ENCODE assay signal across 14 cellular contexts in genomic region chr7:111080495-111081105, GRCh38. TPM values are rescaled to one million over a fixed set of nuclear protein-coding genes. Genes with fewer than 3 reads are reported as not detected.
DNase-seq lines count a peak whose midpoint lies in the region; ATAC-seq and TF ChIP-seq lines count a peak whose summit lies in the region.
"Had no signal": no experiment of that assay in that cellular context is flagged by ENCODE, and none has a peak within 500 bp of the region (broad histone marks: within the 10 kb centered on the region; RNA-seq: fewer than 3 reads in every experiment).

No MANE protein-coding gene starts in this region.

- no peak for DNase-seq in activated T-helper 1 cell treated with anti-CD3 and anti-CD28 coated beads, Interleukin-12 subunit alpha, Interleukin-12 subunit beta, Interleukin-2, Interleukin-4 antibody, amounts not matched to agents 30 ng/mL and 10 ng/mL and 1 ng/mL, durations not matched to agents 14 hours and 24 hours and 36 hours (ENCODE audit: low spot score)
- no peak for DNase-seq in trophoblast cell
- DNase-seq in type B pancreatic cell (ENCODE audit: extremely low spot score, unreplicated experiment), result no peak
- DNase-seq in left cardiac atrium, result no peak
- DNase-seq: activated CD8-positive, alpha-beta memory T cell treated with anti-CD3 and anti-CD28 coated beads for 24 hours; endodermal cell; stimulated activated CD4-positive, alpha-beta T cell treated with anti-CD3 and anti-CD28 coated beads, Interleukin-4, amount 100 ng/mL, for 4 hours had no signal

- no peaks in the 10 kb centered on the region for H3K36me3 ChIP-seq in trophoblast cell (ENCODE audit: control insufficient read depth in 1 of 2, insufficient read depth in 2 of 2, low read length in 2 of 2)
- H3K36me3 ChIP-seq: BLaER1 treated with 17β-estradiol and CSF1 and Interleukin-3, amounts not matched to agents 10 nM and 100 nM had no signal

- no CpG with 5 or more reads among the region's 1 CpG for WGBS in trophoblast cell (ENCODE audit: extremely low coverage, insufficient coverage, insufficient read length)

- intact Hi-C loops in activated T-helper 1 cell treated with anti-CD3 and anti-CD28 coated beads, Interleukin-12 subunit alpha, Interleukin-12 subunit beta, Interleukin-2, Interleukin-4 antibody, amounts not matched to agents 30 ng/mL and 10 ng/mL and 1 ng/mL, durations not matched to agents 14 hours and 24 hours and 36 hours (cut with micrococcal nuclease), result loop anchor here (5.0 kb wide), 3 partner anchors 173 to 1372 kb away; partner anchors contain the start of genes DOCK4, IFRD1 and ZNF277
- intact Hi-C loops in left cardiac atrium (cut with DNase I), result no loop called here

- H3K4me2 ChIP-seq in trophoblast cell (ENCODE audit: low read length), result no peak overlapping the region
- H3K4me2 ChIP-seq: BLaER1 treated with 17β-estradiol and CSF1 and Interleukin-3, amounts not matched to agents 10 nM and 100 nM had no signal

- H3K27me3 Mint-ChIP-seq in activated T-helper 1 cell treated with anti-CD3 and anti-CD28 coated beads, Interleukin-12 subunit alpha, Interleukin-12 subunit beta, Interleukin-2, Interleukin-4 antibody, amounts not matched to agents 30 ng/mL and 10 ng/mL and 1 ng/mL, durations not matched to agents 14 hours and 24 hours and 36 hours (ENCODE audit: insufficient read depth), result no peaks in the 10 kb centered on the region
- no peaks in the 10 kb centered on the region for H3K27me3 Mint-ChIP-seq in type B pancreatic cell

- ATAC-seq in GM18511 (IDR thresholded peaks at IDR 0.05; ENCODE audit: unreplicated experiment) (peak; percentile 29), GM19467 (IDR thresholded peaks at IDR 0.05; ENCODE audit: unreplicated experiment) (peak; percentile 25), HG03378 (IDR thresholded peaks at IDR 0.05; ENCODE audit: unreplicated experiment) (peak; percentile 30), left cardiac atrium (no peak)

- H3K4me3 ChIP-seq in trophoblast cell (ENCODE audit: low read depth, low read length), result no peak overlapping the region
- H3K4me3 ChIP-seq: BLaER1 treated with 17β-estradiol and CSF1 and Interleukin-3, amounts not matched to agents 10 nM and 100 nM had no signal

- peak overlapping the region; percentile 67 for H3K27ac Mint-ChIP-seq in activated T-helper 1 cell treated with anti-CD3 and anti-CD28 coated beads, Interleukin-12 subunit alpha, Interleukin-12 subunit beta, Interleukin-2, Interleukin-4 antibody, amounts not matched to agents 30 ng/mL and 10 ng/mL and 1 ng/mL, durations not matched to agents 14 hours and 24 hours and 36 hours
- H3K27ac Mint-ChIP-seq in type B pancreatic cell, result no peak overlapping the region
- H3K27ac Mint-ChIP-seq: endodermal cell had no signal

- H2AK5ac ChIP-seq in trophoblast cell (ENCODE audit: low read length), result no peak overlapping the region

- no peak for TF ChIP-seq CTCF in type B pancreatic cell (conservative IDR thresholded peaks at IDR 0.05)

- no peak overlapping the region for H3K23ac ChIP-seq in trophoblast cell (ENCODE audit: low read length)

- H3K79me2 ChIP-seq in trophoblast cell (ENCODE audit: control insufficient read depth, insufficient read depth, low read length, poor library complexity), result no peaks in the 10 kb centered on the region

- peaks cover 11% of the 10 kb centered on the region for H3K9me3 Mint-ChIP-seq in activated T-helper 1 cell treated with anti-CD3 and anti-CD28 coated beads, Interleukin-12 subunit alpha, Interleukin-12 subunit beta, Interleukin-2, Interleukin-4 antibody, amounts not matched to agents 30 ng/mL and 10 ng/mL and 1 ng/mL, durations not matched to agents 14 hours and 24 hours and 36 hours
- no peaks in the 10 kb centered on the region for H3K9me3 Mint-ChIP-seq in type B pancreatic cell
- H3K9me3 Mint-ChIP-seq: endodermal cell; stimulated activated effector memory CD8-positive, alpha-beta T cell treated with anti-CD3 and anti-CD28 coated beads, Interleukin-12 subunit alpha, Interleukin-12 subunit beta, amount 100 ng/mL, for 72 hours had no signal

- no peak overlapping the region for H2AFZ ChIP-seq in trophoblast cell (ENCODE audit: insufficient read depth, low read length, poor library complexity)

- H3K18ac ChIP-seq in trophoblast cell (ENCODE audit: low read length), result no peak overlapping the region

- H3K27ac ChIP-seq in trophoblast cell (ENCODE audit: low read depth, low read length), result no peak overlapping the region
- H3K27ac ChIP-seq: BLaER1 treated with 17β-estradiol and CSF1 and Interleukin-3, amounts not matched to agents 10 nM and 100 nM; RWPE1 had no signal

- no peaks in the 10 kb centered on the region for H3K27me3 ChIP-seq in trophoblast cell (ENCODE audit: insufficient read depth, low read length)
- H3K27me3 ChIP-seq: BLaER1 treated with 17β-estradiol and CSF1 and Interleukin-3, amounts not matched to agents 10 nM and 100 nM had no signal

- H3K4me1 ChIP-seq in trophoblast cell (ENCODE audit: control insufficient read depth in 1 of 2, insufficient read depth in 2 of 2, low read length in 2 of 2), result no peaks in the 10 kb centered on the region

- no peak overlapping the region for H4K12ac ChIP-seq in trophoblast cell (ENCODE audit: low read depth, low read length)

- H4K91ac ChIP-seq in trophoblast cell (ENCODE audit: low read depth, low read length), result no peak overlapping the region

- peaks cover 84% of the 10 kb centered on the region for H3K4me1 Mint-ChIP-seq in activated T-helper 1 cell treated with anti-CD3 and anti-CD28 coated beads, Interleukin-12 subunit alpha, Interleukin-12 subunit beta, Interleukin-2, Interleukin-4 antibody, amounts not matched to agents 30 ng/mL and 10 ng/mL and 1 ng/mL, durations not matched to agents 14 hours and 24 hours and 36 hours (ENCODE audit: low read depth)
- peaks cover 5% of the 10 kb centered on the region for H3K4me1 Mint-ChIP-seq in type B pancreatic cell (ENCODE audit: unreplicated experiment)

- H3K4me3 Mint-ChIP-seq in activated T-helper 1 cell treated with anti-CD3 and anti-CD28 coated beads, Interleukin-12 subunit alpha, Interleukin-12 subunit beta, Interleukin-2, Interleukin-4 antibody, amounts not matched to agents 30 ng/mL and 10 ng/mL and 1 ng/mL, durations not matched to agents 14 hours and 24 hours and 36 hours, result peak overlapping the region; percentile 21
- no peak overlapping the region for H3K4me3 Mint-ChIP-seq in type B pancreatic cell
- H3K4me3 Mint-ChIP-seq: endodermal cell had no signal

- no peak overlapping the region for H2BK5ac ChIP-seq in trophoblast cell (ENCODE audit: low read depth, low read length, poor library complexity)

- H2BK12ac ChIP-seq in trophoblast cell (ENCODE audit: low read length), result no peak overlapping the region

- no peak overlapping the region for H2BK120ac ChIP-seq in trophoblast cell (ENCODE audit: insufficient read depth, low read length, poor library complexity)

- no peaks in the 10 kb centered on the region for H3K9me3 ChIP-seq in trophoblast cell (ENCODE audit: insufficient read depth, low read depth, low read length)

- H3K36me3 Mint-ChIP-seq in activated T-helper 1 cell treated with anti-CD3 and anti-CD28 coated beads, Interleukin-12 subunit alpha, Interleukin-12 subunit beta, Interleukin-2, Interleukin-4 antibody, amounts not matched to agents 30 ng/mL and 10 ng/mL and 1 ng/mL, durations not matched to agents 14 hours and 24 hours and 36 hours (ENCODE audit: low read depth), result peaks cover 12% of the 10 kb centered on the region
- H3K36me3 Mint-ChIP-seq in type B pancreatic cell, result no peaks in the 10 kb centered on the region

- H3K79me1 ChIP-seq in trophoblast cell (ENCODE audit: low read length), result no peaks in the 10 kb centered on the region

- no peak overlapping the region for H4K8ac ChIP-seq in trophoblast cell (ENCODE audit: low read depth, low read length)

- H3K9ac ChIP-seq in trophoblast cell (ENCODE audit: low read length), result no peak overlapping the region
- H3K9ac ChIP-seq: BLaER1 treated with 17β-estradiol and CSF1 and Interleukin-3, amounts not matched to agents 10 nM and 100 nM had no signal

- no peak overlapping the region for H3K4ac ChIP-seq in trophoblast cell (ENCODE audit: low read depth, low read length)

- H3K14ac ChIP-seq in trophoblast cell (ENCODE audit: low read length), result no peak overlapping the region

RNA-seq across cellular contexts. Expression of gene LRRN3, which starts 10.3 kb away (rescaled TPM):
- total RNA-seq in activated T-helper 1 cell treated with anti-CD3 and anti-CD28 coated beads, Interleukin-12 subunit alpha, Interleukin-12 subunit beta, Interleukin-2, Interleukin-4 antibody, amounts not matched to agents 30 ng/mL and 10 ng/mL and 1 ng/mL, durations not matched to agents 14 hours and 24 hours and 36 hours, result 57.3 and 61.5 TPM in 2 replicates
- 0.04 and 0.10 TPM in 2 replicates for polyA plus RNA-seq in trophoblast cell (2013)
- total RNA-seq in type B pancreatic cell (ENCODE audit: low replicate concordance) (4.9 and 12.9 TPM in 2 replicates), left cardiac atrium (10 to 100 TPM in 1 of 2 donors, 1 to 10 TPM in 1; 9.9 to 49.9 TPM)
- total RNA-seq: lung microvascular endothelial cell had no signal

Comparison
In these comparisons a context has a peak if more than half of its experiments do, and no peak if none do; other contexts are left out.
1. ATAC-seq: peak in GM18511 (single experiment), GM19467 (single experiment) and HG03378 (single experiment); none in left cardiac atrium (0 of 2).